11 cellular contexts compared by ENCODE assay signal in the genomic region with DNA sequence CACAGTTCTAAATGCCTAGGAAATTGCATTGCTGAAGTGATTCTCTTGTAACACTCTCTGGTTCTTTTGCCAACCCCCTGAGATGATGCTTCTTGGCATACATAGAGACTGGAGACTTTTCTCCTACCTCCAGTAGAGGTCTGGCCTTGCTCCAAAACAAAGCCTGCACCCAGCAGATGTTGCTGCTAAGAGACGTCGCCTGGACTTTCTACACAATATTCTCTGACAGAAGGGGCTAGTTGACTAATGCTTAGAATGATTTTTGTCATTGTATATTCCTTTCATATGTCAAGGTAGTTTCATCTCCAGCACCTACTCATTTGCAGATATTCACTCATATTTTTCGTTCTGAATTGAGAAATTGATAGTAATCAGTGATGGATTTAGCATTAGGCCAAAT. TPM values are rescaled to one million over a fixed set of nuclear protein-coding genes. Genes with fewer than 3 reads are reported as not detected.
DNase-seq lines count a peak whose midpoint lies in the region; ATAC-seq and TF ChIP-seq lines count a peak whose summit lies in the region.
"Had no signal": no experiment of that assay in that cellular context is flagged by ENCODE, and none has a peak within 500 bp of the region (broad histone marks: within the 10 kb centered on the region; RNA-seq: fewer than 3 reads in every experiment).

No MANE protein-coding gene starts in this region.

- ATAC-seq in GM19351 (IDR thresholded peaks at IDR 0.05; ENCODE audit: unreplicated experiment) (peak; percentile 45), HG03565 (IDR thresholded peaks at IDR 0.05; ENCODE audit: unreplicated experiment) (peak; percentile 46), right lobe of liver (peak in 3 of 4 donors; percentile 7 to 37 (median 28))

- DNase-seq in RPMI8226 (peak; percentile 58), right lobe of liver (no peak), NCI-H146 treated with DMSO at 0.1 percent for 48 hours (lab: John Stamatoyannopoulos, UW; ENCODE audit: unreplicated experiment) (no peak), esophagus squamous epithelium (lab: John Stamatoyannopoulos, UW) (no peak), endothelial cell (ENCODE audit: low spot score) (no peak), cortex of kidney (lab: John Stamatoyannopoulos, UW) (no peak)
- DNase-seq: activated CD8-positive, alpha-beta memory T cell treated with anti-CD3 and anti-CD28 coated beads, Interleukin-2, amount 50 U/mL, for 48 hours; Kasumi-1; transverse colon had no signal

- no peaks in the 10 kb centered on the region for H3K36me3 Mint-ChIP-seq in endothelial cell (ENCODE audit: low read depth, unreplicated experiment)

- H3K27ac Mint-ChIP-seq in endothelial cell (ENCODE audit: unreplicated experiment) = no peak overlapping the region

- no peak overlapping the region for H3K4me3 ChIP-seq in right lobe of liver
- H3K4me3 ChIP-seq in esophagus squamous epithelium = no peak overlapping the region
- H3K4me3 ChIP-seq: transverse colon had no signal

- H3K27me3 ChIP-seq in right lobe of liver (no peaks in the 10 kb centered on the region), esophagus squamous epithelium (no peaks in the 10 kb centered on the region)
- H3K27me3 ChIP-seq: transverse colon had no signal

- H3K9me3 ChIP-seq in right lobe of liver (no peaks in the 10 kb centered on the region), esophagus squamous epithelium (no peaks in the 10 kb centered on the region)
- H3K9me3 ChIP-seq: transverse colon had no signal

- H3K36me3 ChIP-seq in right lobe of liver (no peaks in the 10 kb centered on the region), esophagus squamous epithelium (no peaks in the 10 kb centered on the region)
- H3K36me3 ChIP-seq: transverse colon had no signal

- H3K4me1 ChIP-seq in right lobe of liver (peaks cover 0 to 23% (median 0%) of the 10 kb centered on the region in 4 donors), esophagus squamous epithelium (peaks cover 2 to 29% (median 5%) of the 10 kb centered on the region in 3 donors)

- intact Hi-C loops in right lobe of liver (cut with DNase I) (no loop called here), esophagus squamous epithelium (cut with DNase I) (no loop called here)

- no peaks in the 10 kb centered on the region for H3K9me3 Mint-ChIP-seq in endothelial cell (ENCODE audit: unreplicated experiment)

- H3K27me3 Mint-ChIP-seq in endothelial cell (ENCODE audit: unreplicated experiment) = no peaks in the 10 kb centered on the region

- no peak overlapping the region for H3K4me3 Mint-ChIP-seq in endothelial cell (ENCODE audit: unreplicated experiment)

- H3K4me1 Mint-ChIP-seq in endothelial cell (ENCODE audit: unreplicated experiment) = peaks cover 5% of the 10 kb centered on the region

- TF ChIP-seq CTCF in right lobe of liver (IDR thresholded peaks at IDR 0.05) (no peak), esophagus squamous epithelium (IDR thresholded peaks at IDR 0.05) (no peak), endothelial cell (IDR thresholded peaks at IDR 0.05; ENCODE audit: unreplicated experiment) (no peak)

- WGBS in right lobe of liver (ENCODE audit: insufficient coverage, low coverage, low lambda C conversion rate, missing lambda C conversion rate) = 65% methylated on average over 3 of the region's 3 CpGs
- WGBS in esophagus squamous epithelium, 2 donors = 50 to 62% methylated on average over 3 of the region's 3 CpGs

- no peak for TF ChIP-seq POLR2A in right lobe of liver (IDR thresholded peaks at IDR 0.05)
- TF ChIP-seq POLR2A in esophagus squamous epithelium (IDR thresholded peaks at IDR 0.05) = no peak

- H3K27ac ChIP-seq in right lobe of liver (peak overlapping the region in 1 of 3 donors; percentile 54), esophagus squamous epithelium (no peak overlapping the region)
- H3K27ac ChIP-seq: transverse colon had no signal

RNA-seq across cellular contexts. Expression of a gene that starts 24.6 kb away (rescaled TPM):
- 10 to 100 TPM; 13.0 to 55.1 (median 34.4) TPM for total RNA-seq in right lobe of liver
- total RNA-seq in esophagus squamous epithelium = 10 to 100 TPM; 47.9 to 87.9 (median 69.7) TPM
- total RNA-seq in endothelial cell (ENCODE audit: unreplicated experiment) = 2.2 TPM

RNA-seq across cellular contexts. Expression of a gene that starts 25.0 kb away (rescaled TPM):
- total RNA-seq in right lobe of liver (10 to 100 TPM; 34.6 to 52.8 (median 40.8) TPM), esophagus squamous epithelium (100 to 1,000 TPM in 1 of 4 donors, 10 to 100 TPM in 3; 83.6 to 132 (median 86.4) TPM), endothelial cell (ENCODE audit: unreplicated experiment) (69.8 TPM)
